ENCODE assay signal across 18 cellular contexts in genomic region chr7:27992755-27993478, GRCh38.
DNase-seq lines count a peak whose midpoint lies in the region; TF ChIP-seq lines count a peak whose summit lies in the region.
"Had no signal": no experiment of that assay in that cellular context is flagged by ENCODE, and none has a peak within 500 bp of the region (broad histone marks: within the 10 kb centered on the region; RNA-seq: fewer than 3 reads in every experiment).

No MANE protein-coding gene starts in this region.

- H3K27me3 Mint-ChIP-seq in Calu3 (ENCODE audit: unreplicated experiment) = no peaks in the 10 kb centered on the region
- H3K27me3 Mint-ChIP-seq: progenitor cell of endocrine pancreas had no signal

- no peaks in the 10 kb centered on the region for H3K36me3 Mint-ChIP-seq in Calu3 (ENCODE audit: insufficient read depth, unreplicated experiment)

- intact Hi-C loops in Calu3 (cut with micrococcal nuclease; ENCODE audit: unreplicated experiment) = no loop called here

- DNase-seq in Ammon's horn (ENCODE audit: low spot score) = peak; percentile 68
- DNase-seq in DMS53 treated with DMSO at 0.1 percent for 48 hours (lab: John Stamatoyannopoulos, UW; ENCODE audit: unreplicated experiment) = peak; percentile 68
- DNase-seq in NCI-H748 (lab: John Stamatoyannopoulos, UW; ENCODE audit: unreplicated experiment) = peak; percentile 69
- peak; percentile 73 for DNase-seq in medulla oblongata (ENCODE audit: extremely low spot score)
- DNase-seq in stimulated activated CD4-positive, alpha-beta T cell treated with anti-CD3 and anti-CD28 coated beads, Interleukin-1b, Interleukin-23, amount 100 ng/mL, for 48 hours = no peak
- DNase-seq in Calu3 = no peak
- no peak for DNase-seq in activated naive CD4-positive, alpha-beta T cell treated with anti-CD3 and anti-CD28 coated beads, Interleukin-2, amount 50 U/mL, for 16 hours
- DNase-seq in OCI-M1 (lab: John Stamatoyannopoulos, UW) = no peak
- DNase-seq: activated T-cell treated with anti-CD3 and anti-CD28 coated beads, Interleukin-2, amount 50 U/mL, for 48 hours; DMS79 treated with DMSO at 0.1 percent for 48 hours; left lung; naive thymus-derived CD4-positive, alpha-beta T cell; NCI-H1436; SJCRH30; stimulated activated naive CD4-positive, alpha-beta T cell treated with Interleukin-2 at 50 U/mL for 16 hours; T1000; uterus had no signal

- no peak overlapping the region for H3K27ac Mint-ChIP-seq in Calu3 (ENCODE audit: unreplicated experiment)
- H3K27ac Mint-ChIP-seq: naive thymus-derived CD4-positive, alpha-beta T cell; progenitor cell of endocrine pancreas had no signal

- BruUV-seq in Calu3 (replicated peaks; lab: Mats Ljungman, UMichigan) = no TSS peak

- no peak for TF ChIP-seq CTCF in Calu3 (IDR thresholded peaks at IDR 0.05; ENCODE audit: unreplicated experiment)

- H3K9me3 Mint-ChIP-seq in Calu3 (ENCODE audit: low read depth, unreplicated experiment) = peaks cover 2% of the 10 kb centered on the region

- no peak overlapping the region for H3K4me3 Mint-ChIP-seq in Calu3 (ENCODE audit: low read depth, unreplicated experiment)
- H3K4me3 Mint-ChIP-seq: naive thymus-derived CD4-positive, alpha-beta T cell had no signal

- H3K4me1 Mint-ChIP-seq in Calu3 (ENCODE audit: low read depth, unreplicated experiment) = peaks cover 11% of the 10 kb centered on the region

- CTCF ChIA-PET in Calu3 (lab: Charles Lee) = no interaction called here

Comparison
In these comparisons a context has a peak if more than half of its experiments do, and no peak if none do; other contexts are left out.
1. DNase-seq: peak in Ammon's horn (single experiment), DMS53 treated with DMSO at 0.1 percent for 48 hours (single experiment), NCI-H748 (single experiment) and medulla oblongata (single experiment); none in stimulated activated CD4-positive, alpha-beta T cell treated with anti-CD3 and anti-CD28 coated beads, Interleukin-1b, Interleukin-23, amount 100 ng/mL, for 48 hours (single experiment), Calu3 (single experiment), activated naive CD4-positive, alpha-beta T cell treated with anti-CD3 and anti-CD28 coated beads, Interleukin-2, amount 50 U/mL, for 16 hours (single experiment) and OCI-M1 (single experiment).